In genomic region chr7:45203459-45203858, GRCh38 we compare ENCODE assay signal across 1 cellular context.
TF ChIP-seq lines count a peak whose summit lies in the region.

No MANE protein-coding gene starts in this region.

TF ChIP-seq in GM23338, 12 proteins besides CTCF, POLR2A, EP300 and RAD21:
- no peak for TF ChIP-seq ZNF462 (CRISPR knock-in tag; IDR thresholded peaks at IDR 0.05)
- TF ChIP-seq ZNF114 (CRISPR knock-in tag; IDR thresholded peaks at IDR 0.05), result no peak
- TF ChIP-seq ZNF331 (CRISPR knock-in tag; IDR thresholded peaks at IDR 0.05; ENCODE audit: low read depth), result no peak
- TF ChIP-seq STAT1 (IDR thresholded peaks at IDR 0.05; ENCODE audit: unreplicated experiment), result no peak
- no peak for TF ChIP-seq CREB1 (CRISPR knock-in tag; IDR thresholded peaks at IDR 0.05; ENCODE audit: low read depth)
- TF ChIP-seq REST (IDR thresholded peaks at IDR 0.05; ENCODE audit: unreplicated experiment), result no peak
- no peak for TF ChIP-seq JUNB (IDR thresholded peaks at IDR 0.05; ENCODE audit: unreplicated experiment)
- TF ChIP-seq ETS1 (IDR thresholded peaks at IDR 0.05), result no peak
- TF ChIP-seq EZH2 (IDR thresholded peaks at IDR 0.05; ENCODE audit: low read depth, unreplicated experiment), result no peak
- no peak for TF ChIP-seq NANOG (IDR thresholded peaks at IDR 0.05; ENCODE audit: borderline replicate concordance)
- no peak for TF ChIP-seq POLR2AphosphoS5 (IDR thresholded peaks at IDR 0.05; ENCODE audit: low read depth)
- TF ChIP-seq EZH2phosphoT487 (IDR thresholded peaks at IDR 0.05; ENCODE audit: unreplicated experiment), result no peak
TF ChIP-seq in GM23338: peak in this region for 0.
